Comparison of ENCODE assay signal across 8 cellular contexts in genomic region chr19:55674841-55675660, GRCh38. TPM values are rescaled to one million over a fixed set of nuclear protein-coding genes. Genes with fewer than 3 reads are reported as not detected.
DNase-seq lines count a peak whose midpoint lies in the region; ATAC-seq and TF ChIP-seq lines count a peak whose summit lies in the region.

EPN1 (plus strand) TSS chr19:55675226; CDS start chr19:55678628, 3,402 bp downstream.

- H3K4me1 ChIP-seq in cardiac muscle cell (ENCODE audit: low read depth): peaks cover 13% of the 10 kb centered on the region
- peaks cover 37% of the 10 kb centered on the region for H3K4me1 ChIP-seq in parathyroid adenoma
- H3K4me1 ChIP-seq in tibial artery: peaks cover 0 to 45% (median 39%) of the 10 kb centered on the region in 4 donors

- H3K27ac ChIP-seq in cardiac muscle cell (peak within 1 kb of the TSS; percentile 90), parathyroid adenoma (peak within 1 kb of the TSS; percentile 68), tibial artery (peak within 1 kb of the TSS; percentile 68 to 94)

- peaks cover 52% of the 10 kb centered on the region for H3K36me3 Mint-ChIP-seq in activated naive CD8-positive, alpha-beta T cell treated with anti-CD3 and anti-CD28 coated beads, Interleukin-2, amount 50 U/mL, for 24 hours (ENCODE audit: low read depth)

- H3K9ac ChIP-seq in parathyroid adenoma: peak within 1 kb of the TSS; percentile 31

- H3K9me3 ChIP-seq in cardiac muscle cell (ENCODE audit: low read depth) (no peaks in the 10 kb centered on the region), parathyroid adenoma (ENCODE audit: control insufficient read depth, low read length) (no peaks in the 10 kb centered on the region), tibial artery (no peaks in the 10 kb centered on the region)

- ATAC-seq in HG02798 (IDR thresholded peaks at IDR 0.05; ENCODE audit: poor library complexity, unreplicated experiment): peak; percentile 82
- peak; percentile 90 for ATAC-seq in activated naive CD8-positive, alpha-beta T cell treated with anti-CD3 and anti-CD28 coated beads, Interleukin-2, amount 50 U/mL, for 24 hours

- H3K9me3 Mint-ChIP-seq in activated naive CD8-positive, alpha-beta T cell treated with anti-CD3 and anti-CD28 coated beads, Interleukin-2, amount 50 U/mL, for 24 hours: no peaks in the 10 kb centered on the region

- intact Hi-C loops in tibial artery (cut with DNase I; ENCODE audit: low total_unique reads): no loop called here

- H3K4me1 Mint-ChIP-seq in activated naive CD8-positive, alpha-beta T cell treated with anti-CD3 and anti-CD28 coated beads, Interleukin-2, amount 50 U/mL, for 24 hours: peaks cover 71% of the 10 kb centered on the region

- H3K4me3 Mint-ChIP-seq in activated naive CD8-positive, alpha-beta T cell treated with anti-CD3 and anti-CD28 coated beads, Interleukin-2, amount 50 U/mL, for 24 hours: peak within 1 kb of the TSS; percentile 100

- TF ChIP-seq CTCF in GM12865 (IDR thresholded peaks at IDR 0.05; ENCODE audit: insufficient read depth, low read depth, low read length, missing control alignments) (no peak), cardiac muscle cell (IDR thresholded peaks at IDR 0.05; ENCODE audit: low read depth, low read length) (no peak), parathyroid adenoma (IDR thresholded peaks at IDR 0.05) (no peak), tibial artery (IDR thresholded peaks at IDR 0.05) (no peak)

- H3K27me3 ChIP-seq in cardiac muscle cell: no peaks in the 10 kb centered on the region
- no peaks in the 10 kb centered on the region for H3K27me3 ChIP-seq in parathyroid adenoma (ENCODE audit: control insufficient read depth, insufficient read depth, low read length)
- no peaks in the 10 kb centered on the region for H3K27me3 ChIP-seq in tibial artery

- peak within 1 kb of the TSS; percentile 98 for H3K27ac Mint-ChIP-seq in activated naive CD8-positive, alpha-beta T cell treated with anti-CD3 and anti-CD28 coated beads, Interleukin-2, amount 50 U/mL, for 24 hours

- no peaks in the 10 kb centered on the region for H3K27me3 Mint-ChIP-seq in activated naive CD8-positive, alpha-beta T cell treated with anti-CD3 and anti-CD28 coated beads, Interleukin-2, amount 50 U/mL, for 24 hours

- H3K36me3 ChIP-seq in cardiac muscle cell (peaks cover 16% of the 10 kb centered on the region), parathyroid adenoma (ENCODE audit: control insufficient read depth, insufficient read depth, low read length) (no peaks in the 10 kb centered on the region), tibial artery (peaks cover 25 to 61% (median 38%) of the 10 kb centered on the region in 3 donors)

- peak within 1 kb of the TSS; percentile 96 for H3K4me3 ChIP-seq in GM12865 (ENCODE audit: low read depth, low read length)
- H3K4me3 ChIP-seq in cardiac muscle cell: peak within 1 kb of the TSS; percentile 88
- peak within 1 kb of the TSS; percentile 79 for H3K4me3 ChIP-seq in parathyroid adenoma (ENCODE audit: low read depth, low read length)
- H3K4me3 ChIP-seq in tibial artery: peak within 1 kb of the TSS; percentile 69 to 97

- peaks cover 29% of the 10 kb centered on the region for H3K79me2 ChIP-seq in parathyroid adenoma

- DNase-seq in GM12865 (ENCODE audit: low read depth) (peak; percentile 98), NCI-H1436 (lab: John Stamatoyannopoulos, UW) (peak; percentile 99), SW480 (ENCODE audit: low spot score) (peak; percentile 98), cardiac muscle cell (ENCODE audit: low read depth in 1 of 2, low spot score in 1 of 2) (peak; percentile 98 to 99), tibial artery (peak; percentile 93 to 98)
- DNase-seq in activated naive CD8-positive, alpha-beta T cell treated with anti-CD3 and anti-CD28 coated beads, Interleukin-2, amount 50 U/mL, for 24 hours: peak; percentile 98

- H3K4me2 ChIP-seq in parathyroid adenoma (ENCODE audit: low read length): peak within 1 kb of the TSS; percentile 89

- peak within 1 kb of the TSS; percentile 59 for H2AFZ ChIP-seq in parathyroid adenoma

RNA-seq across cellular contexts. Expression of gene EPN1, which starts in this region (rescaled TPM):
- 144 and 164 TPM in 2 replicates for total RNA-seq in cardiac muscle cell
- 151 and 173 TPM in 2 replicates for polyA plus RNA-seq in cardiac muscle cell

Comparison
In these comparisons a context has a peak if more than half of its experiments do, and no peak if none do; other contexts are left out.
1. Peak in every context shown above with its lines: DNase-seq, ATAC-seq, H3K4me3 ChIP-seq and H3K27ac ChIP-seq.